Comparison of ENCODE assay signal across 1 cellular context in genomic region chr6:107666084-107666981, GRCh38.
TF ChIP-seq lines count a peak whose summit lies in the region.

No MANE protein-coding gene starts in this region.

TF ChIP-seq in HEK293, 187 proteins besides CTCF, POLR2A, EP300 and RAD21 (continued from another document and continues in another):
- TF ChIP-seq GLI2 (tag by site-specific recombination; IDR thresholded peaks at IDR 0.05; ENCODE audit: borderline replicate concordance, low read depth) (peak; percentile 61; the same call in 1 of the 2 replicates), ZNF768 (tag by site-specific recombination; IDR thresholded peaks at IDR 0.05) (no peak), EGR2 (tag by site-specific recombination; IDR thresholded peaks at IDR 0.05; ENCODE audit: low read depth) (no peak), KLF8 (tag by site-specific recombination; IDR thresholded peaks at IDR 0.05) (peak; percentile 77), ZNF558 (tag by site-specific recombination; IDR thresholded peaks at IDR 0.05) (0 out of 2 replicates have a peak, but pooled peaks have one; percentile 39), ZNF366 (tag by site-specific recombination; conservative IDR thresholded peaks at IDR 0.05) (peak; percentile 78), SCRT2 (tag by site-specific recombination; IDR thresholded peaks at IDR 0.05) (peak; percentile 35; the same call in 1 of the 2 replicates), ZNF302 (tag by site-specific recombination; IDR thresholded peaks at IDR 0.05; ENCODE audit: low read depth) (no peak), ZNF157 (tag by site-specific recombination; IDR thresholded peaks at IDR 0.05) (no peak), PRDM4 (tag by site-specific recombination; IDR thresholded peaks at IDR 0.05) (peak; percentile 85), ZNF555 (tag by site-specific recombination; conservative IDR thresholded peaks at IDR 0.05) (no peak), KLF10 (tag by site-specific recombination; IDR thresholded peaks at IDR 0.05) (0 out of 2 replicates have a peak, but pooled peaks have one; percentile 33), ZNF2 (tag by site-specific recombination; IDR thresholded peaks at IDR 0.05) (no peak), OVOL3 (tag by site-specific recombination; IDR thresholded peaks at IDR 0.05) (no peak), ZNF629 (tag by site-specific recombination; IDR thresholded peaks at IDR 0.05) (peak; percentile 83), ZXDB (tag by site-specific recombination; IDR thresholded peaks at IDR 0.05) (peak; percentile 94), TRIM28 (IDR thresholded peaks at IDR 0.05; ENCODE audit: borderline replicate concordance, low read length) (peak; percentile 94), ZNF221 (tag by site-specific recombination; IDR thresholded peaks at IDR 0.05; ENCODE audit: borderline replicate concordance) (no peak), ZNF596 (tag by site-specific recombination; IDR thresholded peaks at IDR 0.05) (peak; percentile 95), ZNF561 (tag by site-specific recombination; IDR thresholded peaks at IDR 0.05; ENCODE audit: borderline replicate concordance) (peak; percentile 25; the same call in 1 of the 2 replicates), FEZF1 (tag by site-specific recombination; IDR thresholded peaks at IDR 0.05) (peak; percentile 79), KLF17 (tag by site-specific recombination; IDR thresholded peaks at IDR 0.05) (0 out of 2 replicates have a peak, but pooled peaks have one; percentile 44), ZNF10 (tag by site-specific recombination; IDR thresholded peaks at IDR 0.05) (peak; percentile 30; the same call in 1 of the 2 replicates), ZNF600 (tag by site-specific recombination; IDR thresholded peaks at IDR 0.05) (peak; percentile 96), ZNF24 (tag by site-specific recombination; IDR thresholded peaks at IDR 0.05) (0 out of 2 replicates have a peak, but pooled peaks have one; percentile 50), ZNF184 (tag by site-specific recombination; IDR thresholded peaks at IDR 0.05) (0 out of 2 replicates have a peak, but pooled peaks have one; percentile 18), ZNF335 (tag by site-specific recombination; conservative IDR thresholded peaks at IDR 0.05) (peak; percentile 11; the same call in 1 of the 2 replicates), ZNF530 (tag by site-specific recombination; IDR thresholded peaks at IDR 0.05; ENCODE audit: low read depth) (no peak), ZNF473 (tag by site-specific recombination; IDR thresholded peaks at IDR 0.05) (no peak), MEIS1 (CRISPR knock-in tag; IDR thresholded peaks at IDR 0.05; ENCODE audit: borderline replicate concordance) (no peak), WT1 (tag by site-specific recombination; IDR thresholded peaks at IDR 0.05) (peak; percentile 46), SP3 (tag by site-specific recombination; IDR thresholded peaks at IDR 0.05) (no peak), AEBP2 (tag by site-specific recombination; IDR thresholded peaks at IDR 0.05; ENCODE audit: borderline replicate concordance) (no peak), BCL11A (tag by site-specific recombination; IDR thresholded peaks at IDR 0.05; ENCODE audit: low read depth) (no peak; the same call in 1 of the 2 replicates), ZNF660 (tag by site-specific recombination; IDR thresholded peaks at IDR 0.05) (peak; percentile 56; the same call in 1 of the 2 replicates), RBAK (tag by site-specific recombination; IDR thresholded peaks at IDR 0.05) (no peak), ZNF398 (tag by site-specific recombination; IDR thresholded peaks at IDR 0.05) (0 out of 2 replicates have a peak, but pooled peaks have one; percentile 23), ZNF404 (tag by site-specific recombination; IDR thresholded peaks at IDR 0.05) (no peak), PRDM6 (tag by site-specific recombination; IDR thresholded peaks at IDR 0.05) (peak; percentile 84), PRDM1 (tag by site-specific recombination; IDR thresholded peaks at IDR 0.05) (no peak), SP7 (tag by site-specific recombination; IDR thresholded peaks at IDR 0.05) (peak; percentile 90), ZBTB48 (tag by site-specific recombination; IDR thresholded peaks at IDR 0.05) (no peak), SETDB1 (IDR thresholded peaks at IDR 0.05; ENCODE audit: insufficient read length, low read length) (peak; percentile 44), ZNF239 (tag by site-specific recombination; IDR thresholded peaks at IDR 0.05) (no peak), ZNF645 (tag by site-specific recombination; IDR thresholded peaks at IDR 0.05) (no peak), ZNF16 (tag by site-specific recombination; IDR thresholded peaks at IDR 0.05; ENCODE audit: low read depth) (no peak), SP2 (tag by site-specific recombination; IDR thresholded peaks at IDR 0.05) (no peak), ZNF707 (tag by site-specific recombination; IDR thresholded peaks at IDR 0.05) (no peak), ZBTB6 (tag by site-specific recombination; IDR thresholded peaks at IDR 0.05) (0 out of 2 replicates have a peak, but pooled peaks have one; percentile 31), ZNF449 (tag by site-specific recombination; IDR thresholded peaks at IDR 0.05) (no peak; the same call in 1 of the 2 replicates), ZFP37 (tag by site-specific recombination; IDR thresholded peaks at IDR 0.05) (no peak), ZNF529 (tag by site-specific recombination; IDR thresholded peaks at IDR 0.05; ENCODE audit: insufficient replicate concordance) (no peak), ZNF211 (tag by site-specific recombination; IDR thresholded peaks at IDR 0.05; ENCODE audit: low read depth) (no peak), ZSCAN16 (tag by site-specific recombination; IDR thresholded peaks at IDR 0.05) (no peak), IKZF3 (tag by site-specific recombination; IDR thresholded peaks at IDR 0.05) (peak; percentile 95), TCF7L2 (IDR thresholded peaks at IDR 0.05; ENCODE audit: borderline replicate concordance, low read depth, low read length) (peak; percentile 76; the same call in 1 of the 2 replicates), ZFP41 (tag by site-specific recombination; IDR thresholded peaks at IDR 0.05; ENCODE audit: borderline replicate concordance) (no peak), ZNF37A (tag by site-specific recombination; IDR thresholded peaks at IDR 0.05) (no peak), ZFP3 (tag by site-specific recombination; IDR thresholded peaks at IDR 0.05; ENCODE audit: low read depth) (no peak), ZNF549 (tag by site-specific recombination; IDR thresholded peaks at IDR 0.05) (no peak), ZNF560 (tag by site-specific recombination; IDR thresholded peaks at IDR 0.05; ENCODE audit: borderline replicate concordance) (no peak)
